Comparison of ENCODE assay signal across 1 cellular context in genomic region chr9:93092171-93092991, GRCh38.
TF ChIP-seq lines count a peak whose summit lies in the region.

No MANE protein-coding gene starts in this region.

TF ChIP-seq in WTC11, 78 proteins besides CTCF, POLR2A, EP300 and RAD21 (continued from another document):
- no peak for TF ChIP-seq ZNF532 (CRISPR knock-in tag; IDR thresholded peaks at IDR 0.05; ENCODE audit: borderline replicate concordance)
- TF ChIP-seq MLX (CRISPR knock-in tag; IDR thresholded peaks at IDR 0.05) = no peak
- no peak for TF ChIP-seq PRDM15 (CRISPR knock-in tag; IDR thresholded peaks at IDR 0.05)
- TF ChIP-seq ZNF423 (CRISPR knock-in tag; IDR thresholded peaks at IDR 0.05) = no peak
- TF ChIP-seq USF2 (CRISPR knock-in tag; IDR thresholded peaks at IDR 0.05) = no peak
- TF ChIP-seq ATF1 (CRISPR knock-in tag; IDR thresholded peaks at IDR 0.05) = no peak
- TF ChIP-seq ZNF219 (CRISPR knock-in tag; IDR thresholded peaks at IDR 0.05; ENCODE audit: borderline replicate concordance) = no peak
